Comparison of ENCODE assay signal across 21 cellular contexts in genomic region chr11:29780756-29781155, GRCh38.
A peak's percentile ranks its signal among the peaks of the same experiment; 100 is the strongest.
DNase-seq lines count a peak whose midpoint lies in the region; ATAC-seq and TF ChIP-seq lines count a peak whose summit lies in the region.
"Had no signal": no experiment of that assay in that cellular context is flagged by ENCODE, and none has a peak within 500 bp of the region (broad histone marks: within the 10 kb centered on the region; RNA-seq: fewer than 3 reads in every experiment).

No MANE protein-coding gene starts in this region.

- H3K4me3 ChIP-seq in NB4 (ENCODE audit: low read depth, low read length) = no peak overlapping the region
- no peak overlapping the region for H3K4me3 ChIP-seq in gastrocnemius medialis
- H3K4me3 ChIP-seq: gastroesophageal sphincter, SK-N-MC, spleen, suprapubic skin had no signal

- H3K27ac ChIP-seq in gastrocnemius medialis = no peak overlapping the region
- H3K27ac ChIP-seq: C4-2B, gastroesophageal sphincter, parathyroid adenoma, SK-N-MC, spleen, suprapubic skin had no signal

- H3K36me3 ChIP-seq in gastrocnemius medialis = no peaks in the 10 kb centered on the region
- H3K36me3 ChIP-seq: gastroesophageal sphincter, spleen, suprapubic skin had no signal

- in situ Hi-C loops in gastrocnemius medialis (cut with MboI; ENCODE audit: low sequenced_read_pairs in 4 of 4) = no loop called here

- intact Hi-C loops in Right ventricle myocardium superior (cut with DNase I) = no loop called here
- intact Hi-C loops in gastrocnemius medialis (cut with DNase I; ENCODE audit: low total_unique reads) = no loop called here

- H3K9me3 ChIP-seq in gastrocnemius medialis = no peaks in the 10 kb centered on the region
- H3K9me3 ChIP-seq: gastroesophageal sphincter, suprapubic skin had no signal

- peak; percentile 80 for DNase-seq in Ammon's horn (ENCODE audit: low spot score)
- DNase-seq in NB4 (ENCODE audit: low read depth) = peak; percentile 8
- peak; percentile 58 for DNase-seq in Right ventricle myocardium superior
- peak in 39 of 56 donors; percentile 0 to 87 (median 63) for DNase-seq in nucleus accumbens (lab: John Stamatoyannopoulos, UW)
- no peak for DNase-seq in DMS114 treated with DMSO at 0.1 percent for 48 hours (lab: John Stamatoyannopoulos, UW; ENCODE audit: unreplicated experiment)
- DNase-seq in gastrocnemius medialis = no peak
- DNase-seq: activated naive CD8-positive, alpha-beta T cell treated with anti-CD3 and anti-CD28 coated beads for 36 hours; DMS53; NCI-H1048; NCI-H2081 treated with DMSO at 0.1 percent for 48 hours; NCI-H526 treated with DMSO at 0.1 percent for 48 hours; PC-3; spleen had no signal

- TF ChIP-seq POLR2A in NB4 (IDR thresholded peaks at IDR 0.05; ENCODE audit: extremely low read depth, insufficient read length) (no peak), gastrocnemius medialis (IDR thresholded peaks at IDR 0.05) (no peak)

- ATAC-seq in Right ventricle myocardium superior (ENCODE audit: poor library complexity) = peak; percentile 86
- ATAC-seq in gastrocnemius medialis = no peak
- ATAC-seq in GM18858 (IDR thresholded peaks at IDR 0.05; ENCODE audit: unreplicated experiment) = no peak
- no peak for ATAC-seq in GM21381 (IDR thresholded peaks at IDR 0.05; ENCODE audit: unreplicated experiment)
- ATAC-seq: activated CD4-positive, CD25-positive, alpha-beta regulatory T cell treated with anti-CD3 and anti-CD28 coated beads, Interleukin-2, amount 50 U/mL, for 24 hours; gastroesophageal sphincter; PC-3 had no signal

- no peaks in the 10 kb centered on the region for H3K27me3 ChIP-seq in gastrocnemius medialis
- H3K27me3 ChIP-seq: gastroesophageal sphincter, spleen, suprapubic skin had no signal

- TF ChIP-seq CTCF in NB4 (IDR thresholded peaks at IDR 0.05; ENCODE audit: low read depth, low read length) (no peak), gastrocnemius medialis (IDR thresholded peaks at IDR 0.05 in 4 of 5, conservative IDR thresholded peaks at IDR 0.05 in 1 of 5) (no peak)

- no peaks in the 10 kb centered on the region for H3K4me1 ChIP-seq in gastrocnemius medialis
- H3K4me1 ChIP-seq: gastroesophageal sphincter, parathyroid adenoma, spleen, suprapubic skin had no signal

Comparison
In these comparisons a context has a peak if more than half of its experiments do, and no peak if none do; other contexts are left out.
1. DNase-seq: peak in Ammon's horn (single experiment), NB4 (single experiment), Right ventricle myocardium superior (single experiment) and nucleus accumbens (39 of 56); none in DMS114 treated with DMSO at 0.1 percent for 48 hours (single experiment) and gastrocnemius medialis (0 of 2).